Comparison of ENCODE assay signal across 8 cellular contexts in the genomic region with DNA sequence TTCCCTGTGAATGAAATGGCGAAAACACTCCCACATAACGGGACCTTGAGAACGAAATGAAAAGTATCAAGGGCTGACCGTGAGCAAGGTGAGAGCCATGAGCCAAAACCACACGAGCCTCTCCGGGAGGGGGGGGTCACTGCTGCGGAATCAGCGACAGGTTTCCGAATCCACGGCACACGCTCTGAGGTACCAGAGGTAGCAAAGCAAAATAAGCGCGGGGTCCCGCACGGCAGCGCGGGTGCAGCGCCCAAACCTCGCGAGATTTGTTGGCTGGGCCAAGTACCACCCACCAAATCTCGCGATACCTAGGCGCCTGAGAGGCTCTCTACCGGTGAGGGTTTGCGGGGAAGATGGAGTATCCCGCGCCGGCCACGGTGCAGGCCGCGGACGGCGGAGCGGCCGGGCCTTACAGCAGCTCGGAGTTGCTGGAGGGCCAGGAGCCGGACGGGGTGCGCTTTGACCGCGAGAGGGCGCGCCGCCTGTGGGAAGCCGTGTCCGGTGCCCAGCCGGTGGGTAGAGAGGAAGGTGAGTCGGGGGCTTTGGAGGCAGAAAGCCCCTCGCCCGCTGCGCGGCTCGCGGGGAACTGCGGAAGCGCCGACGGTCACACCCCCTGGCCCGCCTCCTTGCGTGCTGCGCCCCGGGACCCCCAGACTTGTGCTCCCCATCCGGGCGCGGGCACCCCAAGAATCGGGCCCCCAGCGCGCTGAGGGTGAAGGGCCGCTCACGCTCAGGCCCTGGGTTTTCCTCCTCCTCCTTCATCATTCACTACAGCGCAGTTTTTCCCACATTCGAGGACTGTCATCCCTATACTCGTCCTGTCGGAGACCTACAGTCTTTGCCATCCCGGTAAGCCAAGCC. TPM values are rescaled to one million over a fixed set of nuclear protein-coding genes. Genes with fewer than 3 reads are reported as not detected.
DNase-seq lines count a peak whose midpoint lies in the region; ATAC-seq and TF ChIP-seq lines count a peak whose summit lies in the region.

A gene with protein sequence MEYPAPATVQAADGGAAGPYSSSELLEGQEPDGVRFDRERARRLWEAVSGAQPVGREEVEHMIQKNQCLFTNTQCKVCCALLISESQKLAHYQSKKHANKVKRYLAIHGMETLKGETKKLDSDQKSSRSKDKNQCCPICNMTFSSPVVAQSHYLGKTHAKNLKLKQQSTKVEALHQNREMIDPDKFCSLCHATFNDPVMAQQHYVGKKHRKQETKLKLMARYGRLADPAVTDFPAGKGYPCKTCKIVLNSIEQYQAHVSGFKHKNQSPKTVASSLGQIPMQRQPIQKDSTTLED (plus strand): TSS at position 311 of the 861 bp plus-strand sequence. CDS start 43 bp downstream, at position 354.

- peak within 1 kb of the TSS; percentile 34 to 61 for H3K9ac ChIP-seq in liver (ENCODE audit: low read depth in 1 of 2, low read length in 2 of 2)

- peaks cover 2 to 16% (median 10%) of the 10 kb centered on the region in 4 donors for H3K4me1 ChIP-seq in liver (ENCODE audit: control insufficient read depth in 4 of 4, insufficient read depth in 4 of 4, low read length in 3 of 4)

- peaks cover 0 to 1% (median 0%) of the 10 kb centered on the region in 4 donors for H3K36me3 ChIP-seq in liver (ENCODE audit: control insufficient read depth in 4 of 4, insufficient read depth in 3 of 4, low read depth in 1 of 4, low read length in 3 of 4)

- H3K4me1 Mint-ChIP-seq in CD14-positive monocyte, result peaks cover 29% of the 10 kb centered on the region

- TF ChIP-seq CTCF in CD14-positive monocyte (IDR thresholded peaks at IDR 0.05) (peak; percentile 62), liver (IDR thresholded peaks at IDR 0.05; ENCODE audit: low read depth, low read length, missing input control) (peak; percentile 22)

- no peaks in the 10 kb centered on the region for H3K27me3 ChIP-seq in liver (ENCODE audit: control insufficient read depth in 4 of 4, insufficient read depth in 4 of 4, low read length in 3 of 4)

- H3K4me3 ChIP-seq in liver (ENCODE audit: low read depth in 1 of 3, low read length in 3 of 3), result peak within 1 kb of the TSS; percentile 85 to 96 (median 87)

- H3K9me3 ChIP-seq in liver (ENCODE audit: control insufficient read depth in 4 of 4, low read length in 3 of 4), result no peaks in the 10 kb centered on the region

- ATAC-seq in GM19395 (IDR thresholded peaks at IDR 0.05; ENCODE audit: unreplicated experiment), result peak; percentile 88
- ATAC-seq in HG03565 (IDR thresholded peaks at IDR 0.05; ENCODE audit: unreplicated experiment), result peak; percentile 92

- WGBS in liver, result under 1% methylated on average over 75 of the region's 75 CpGs

- peak within 1 kb of the TSS; percentile 50 to 63 for H3K27ac ChIP-seq in liver (ENCODE audit: low read depth in 1 of 2, low read length in 2 of 2)

- intact Hi-C loops in CD14-positive monocyte (cut with micrococcal nuclease), result loop anchor here in 1 of 2 donors (5.0 kb wide), 1 partner anchor 45 kb away; no protein-coding TSS in a partner anchor

- TF ChIP-seq RAD21 in liver (IDR thresholded peaks at IDR 0.05), result peak; percentile 25 to 34

- H3K36me3 Mint-ChIP-seq in CD14-positive monocyte, result peaks cover 5 to 18% of the 10 kb centered on the region in 2 donors

- DNase-seq in CD14-positive monocyte (ENCODE audit: low spot score), result peak; percentile 93
- DNase-seq in NCI-H774 (lab: John Stamatoyannopoulos, UW), result peak; percentile 91
- peak; percentile 89 to 90 for DNase-seq in activated CD4-positive, alpha-beta T cell treated with anti-CD3 and anti-CD28 coated beads, Interleukin-2, amount 50 U/mL, for 4 hours
- peak; percentile 84 to 95 for DNase-seq in dermis microvascular lymphatic vessel endothelial cell (ENCODE audit: low read depth in 2 of 2)
- peak; percentile 90 for DNase-seq in stimulated activated CD4-positive, alpha-beta T cell treated with anti-CD3 and anti-CD28 coated beads, Interleukin-4, amount 100 ng/mL, for 1 hour

- peaks cover 0 to 2% (median 0%) of the 10 kb centered on the region in 7 donors for H3K9me3 Mint-ChIP-seq in CD14-positive monocyte

- peak within 1 kb of the TSS; percentile 79 to 92 (median 91) for H3K27ac Mint-ChIP-seq in CD14-positive monocyte

- H3K4me3 Mint-ChIP-seq in CD14-positive monocyte, result peak within 1 kb of the TSS; percentile 99 to 100

- H3K27me3 Mint-ChIP-seq in CD14-positive monocyte (ENCODE audit: low read depth in 3 of 3), result peaks cover 0 to 4% (median 2%) of the 10 kb centered on the region in 3 donors

TF ChIP-seq in liver, 16 proteins besides CTCF, POLR2A, EP300 and RAD21:
- TF ChIP-seq NR2F2 (IDR thresholded peaks at IDR 0.05) (no peak), YY1 (IDR thresholded peaks at IDR 0.05) (peak; percentile 85)
- TF ChIP-seq, protein P1, sequence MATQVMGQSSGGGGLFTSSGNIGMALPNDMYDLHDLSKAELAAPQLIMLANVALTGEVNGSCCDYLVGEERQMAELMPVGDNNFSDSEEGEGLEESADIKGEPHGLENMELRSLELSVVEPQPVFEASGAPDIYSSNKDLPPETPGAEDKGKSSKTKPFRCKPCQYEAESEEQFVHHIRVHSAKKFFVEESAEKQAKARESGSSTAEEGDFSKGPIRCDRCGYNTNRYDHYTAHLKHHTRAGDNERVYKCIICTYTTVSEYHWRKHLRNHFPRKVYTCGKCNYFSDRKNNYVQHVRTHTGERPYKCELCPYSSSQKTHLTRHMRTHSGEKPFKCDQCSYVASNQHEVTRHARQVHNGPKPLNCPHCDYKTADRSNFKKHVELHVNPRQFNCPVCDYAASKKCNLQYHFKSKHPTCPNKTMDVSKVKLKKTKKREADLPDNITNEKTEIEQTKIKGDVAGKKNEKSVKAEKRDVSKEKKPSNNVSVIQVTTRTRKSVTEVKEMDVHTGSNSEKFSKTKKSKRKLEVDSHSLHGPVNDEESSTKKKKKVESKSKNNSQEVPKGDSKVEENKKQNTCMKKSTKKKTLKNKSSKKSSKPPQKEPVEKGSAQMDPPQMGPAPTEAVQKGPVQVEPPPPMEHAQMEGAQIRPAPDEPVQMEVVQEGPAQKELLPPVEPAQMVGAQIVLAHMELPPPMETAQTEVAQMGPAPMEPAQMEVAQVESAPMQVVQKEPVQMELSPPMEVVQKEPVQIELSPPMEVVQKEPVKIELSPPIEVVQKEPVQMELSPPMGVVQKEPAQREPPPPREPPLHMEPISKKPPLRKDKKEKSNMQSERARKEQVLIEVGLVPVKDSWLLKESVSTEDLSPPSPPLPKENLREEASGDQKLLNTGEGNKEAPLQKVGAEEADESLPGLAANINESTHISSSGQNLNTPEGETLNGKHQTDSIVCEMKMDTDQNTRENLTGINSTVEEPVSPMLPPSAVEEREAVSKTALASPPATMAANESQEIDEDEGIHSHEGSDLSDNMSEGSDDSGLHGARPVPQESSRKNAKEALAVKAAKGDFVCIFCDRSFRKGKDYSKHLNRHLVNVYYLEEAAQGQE (IDR thresholded peaks at IDR 0.05), result peak; percentile 11
- TF ChIP-seq, protein P2, sequence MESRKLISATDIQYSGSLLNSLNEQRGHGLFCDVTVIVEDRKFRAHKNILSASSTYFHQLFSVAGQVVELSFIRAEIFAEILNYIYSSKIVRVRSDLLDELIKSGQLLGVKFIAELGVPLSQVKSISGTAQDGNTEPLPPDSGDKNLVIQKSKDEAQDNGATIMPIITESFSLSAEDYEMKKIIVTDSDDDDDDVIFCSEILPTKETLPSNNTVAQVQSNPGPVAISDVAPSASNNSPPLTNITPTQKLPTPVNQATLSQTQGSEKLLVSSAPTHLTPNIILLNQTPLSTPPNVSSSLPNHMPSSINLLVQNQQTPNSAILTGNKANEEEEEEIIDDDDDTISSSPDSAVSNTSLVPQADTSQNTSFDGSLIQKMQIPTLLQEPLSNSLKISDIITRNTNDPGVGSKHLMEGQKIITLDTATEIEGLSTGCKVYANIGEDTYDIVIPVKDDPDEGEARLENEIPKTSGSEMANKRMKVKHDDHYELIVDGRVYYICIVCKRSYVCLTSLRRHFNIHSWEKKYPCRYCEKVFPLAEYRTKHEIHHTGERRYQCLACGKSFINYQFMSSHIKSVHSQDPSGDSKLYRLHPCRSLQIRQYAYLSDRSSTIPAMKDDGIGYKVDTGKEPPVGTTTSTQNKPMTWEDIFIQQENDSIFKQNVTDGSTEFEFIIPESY (IDR thresholded peaks at IDR 0.05), result peak; percentile 99

RNA-seq across cellular contexts. Expression of the gene that starts here (rescaled TPM):
- polyA plus RNA-seq in CD14-positive monocyte, result 1 to 10 TPM; 6.0 to 6.4 TPM
- total RNA-seq in dermis microvascular lymphatic vessel endothelial cell, result 13.6 and 21.5 TPM in 2 replicates
- 10 to 100 TPM in 1 of 2 donors, 1 to 10 TPM in 1; 8.8 to 11.0 TPM for total RNA-seq in liver
- polyA plus RNA-seq in liver, result 1 to 10 TPM; 3.7 to 3.9 TPM

Comparison
In these comparisons a context has a peak if more than half of its experiments do, and no peak if none do; other contexts are left out.
1. Peak in every context shown above with its lines: DNase-seq, ATAC-seq, H3K4me3 ChIP-seq and H3K27ac ChIP-seq.